Comparison of ENCODE assay signal across 1 cellular context in the genomic region with DNA sequence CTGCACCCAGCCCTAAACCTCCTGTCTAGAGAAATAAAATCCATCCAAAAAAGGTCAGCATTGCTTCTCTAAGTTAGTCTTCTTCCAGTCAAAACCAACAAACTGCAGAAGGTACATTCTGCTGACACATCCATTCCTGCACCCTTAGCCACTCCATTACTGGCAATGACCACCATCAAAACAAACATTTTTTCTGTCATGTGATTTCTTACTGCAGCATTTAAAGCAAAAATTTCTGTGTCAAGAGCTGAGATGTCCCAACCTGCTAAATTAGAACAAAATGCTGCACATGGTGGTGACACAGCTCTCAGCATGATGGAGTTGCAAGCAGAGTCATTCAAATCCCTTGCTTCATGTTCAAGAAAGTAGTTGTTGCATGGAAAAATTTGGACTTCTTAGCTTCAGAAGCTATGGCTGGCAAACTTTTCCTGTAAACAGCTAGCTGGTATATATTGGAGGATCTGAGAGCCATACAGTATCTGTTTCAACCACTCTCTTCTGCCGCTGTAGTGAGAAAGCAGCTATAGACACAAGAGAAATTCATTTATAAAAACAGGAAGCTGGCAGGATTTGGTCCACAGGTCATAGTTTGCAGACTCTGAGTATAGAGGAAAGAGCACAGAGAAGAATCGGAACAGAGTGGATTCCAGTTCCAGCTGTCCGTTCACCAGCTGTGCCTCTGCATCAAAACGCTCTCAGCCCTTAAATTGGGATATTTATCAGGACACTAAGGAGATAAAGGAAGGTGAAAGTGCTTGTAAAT.
A peak's percentile ranks its signal among the peaks of the same experiment; 100 is the strongest.
TF ChIP-seq lines count a peak whose summit lies in the region.

No MANE protein-coding gene starts in this region.

TF ChIP-seq in GM12878, 131 proteins besides CTCF, POLR2A, EP300 and RAD21 (continued from another document):
- TF ChIP-seq IKZF2 (IDR thresholded peaks at IDR 0.05), result peak; percentile 52 to 54; a peak in 1 of 4 replicates
- TF ChIP-seq TBL1XR1 (IDR thresholded peaks at IDR 0.05; ENCODE audit: low read depth, low read length), result 0 out of 2 replicates have a peak, but pooled peaks have one; percentile 14
- no peak for TF ChIP-seq SP1 (IDR thresholded peaks at IDR 0.05; ENCODE audit: low read depth, low read length)
- no peak for TF ChIP-seq GATAD2B (conservative IDR thresholded peaks at IDR 0.05; ENCODE audit: low read depth)
- TF ChIP-seq TCF12 (IDR thresholded peaks at IDR 0.05; ENCODE audit: low read depth, low read length), result no peak
- peak; percentile 53 for TF ChIP-seq RUNX3 (IDR thresholded peaks at IDR 0.05; ENCODE audit: low read length)
- no peak for TF ChIP-seq NBN (IDR thresholded peaks at IDR 0.05)
- no peak for TF ChIP-seq MEF2A (IDR thresholded peaks at IDR 0.05; ENCODE audit: insufficient read depth, low read depth, low read length)
